16 cellular contexts compared by ENCODE assay signal in genomic region chr2:30414951-30415350, GRCh38. TPM values are rescaled to one million over a fixed set of nuclear protein-coding genes. Genes with fewer than 3 reads are reported as not detected.
DNase-seq lines count a peak whose midpoint lies in the region; ATAC-seq, FAIRE-seq and TF ChIP-seq lines count a peak whose summit lies in the region.
"Had no signal": no experiment of that assay in that cellular context is flagged by ENCODE, and none has a peak within 500 bp of the region (broad histone marks: within the 10 kb centered on the region; RNA-seq: fewer than 3 reads in every experiment).

No MANE protein-coding gene starts in this region.

- ATAC-seq in right cardiac atrium (no peak), pancreas (no peak), GM19395 (IDR thresholded peaks at IDR 0.05; ENCODE audit: unreplicated experiment) (no peak)
- ATAC-seq: GM23338 had no signal

- FAIRE-seq in pancreas (lab: Jason Lieb, UNC): peak; percentile 34
- FAIRE-seq in D721Med (lab: Jason Lieb, UNC): no peak

- intact Hi-C loops in left ventricle myocardium inferior (cut with micrococcal nuclease) (loop anchor here (5.0 to 10.0 kb wide), 2 partner anchors 60 to 178 kb away; no protein-coding TSS in a partner anchor), right cardiac atrium (cut with DNase I) (loop anchor here in 2 of 4 donors (10.0 kb wide), 1 partner anchor 180 kb away; the partner anchor contains the start of gene LBH (in 2 of the 2)), pancreas (cut with DNase I) (no loop called here)

- H3K9me3 ChIP-seq in left ventricle myocardium inferior (replicated peaks): no peaks in the 10 kb centered on the region
- H3K9me3 ChIP-seq in right cardiac atrium (ENCODE audit: control insufficient read depth, low read length): no peaks in the 10 kb centered on the region
- no peaks in the 10 kb centered on the region for H3K9me3 ChIP-seq in pancreas
- H3K9me3 ChIP-seq: BLaER1, Caco-2 had no signal

- H3K36me3 ChIP-seq in left ventricle myocardium inferior: no peaks in the 10 kb centered on the region
- H3K36me3 ChIP-seq in pancreas: no peaks in the 10 kb centered on the region
- H3K36me3 ChIP-seq: BLaER1 had no signal

- H3K4me3 ChIP-seq in left ventricle myocardium inferior (no peak overlapping the region), right cardiac atrium (ENCODE audit: low read length) (no peak overlapping the region), pancreas (no peak overlapping the region)
- H3K4me3 ChIP-seq: BLaER1, GM23338 had no signal

- WGBS in right cardiac atrium: 86% methylated on average over 2 of the region's 2 CpGs
- WGBS in pancreas, 2 donors: 96 to 97% methylated on average over 2 of the region's 2 CpGs

- H3K27me3 ChIP-seq in left ventricle myocardium inferior (ENCODE audit: low read depth) (no peaks in the 10 kb centered on the region), right cardiac atrium (ENCODE audit: control insufficient read depth, insufficient read depth) (no peaks in the 10 kb centered on the region), pancreas (no peaks in the 10 kb centered on the region)
- H3K27me3 ChIP-seq: BLaER1 had no signal

- H3K4me1 ChIP-seq in left ventricle myocardium inferior: peaks cover 60% of the 10 kb centered on the region
- H3K4me1 ChIP-seq in right cardiac atrium (ENCODE audit: control insufficient read depth, insufficient read depth, low read length): peaks cover 9% of the 10 kb centered on the region
- H3K4me1 ChIP-seq in pancreas: no peaks in the 10 kb centered on the region
- H3K4me1 ChIP-seq: BLaER1 had no signal

- H3K27ac ChIP-seq in left ventricle myocardium inferior (replicated peaks): peak overlapping the region; percentile 92
- H3K27ac ChIP-seq in right cardiac atrium (ENCODE audit: low read length): no peak overlapping the region
- no peak overlapping the region for H3K27ac ChIP-seq in pancreas
- H3K27ac ChIP-seq: 22Rv1, BLaER1 had no signal

- DNase-seq in NCI-H2171 treated with DMSO at 0.1 percent for 48 hours (lab: John Stamatoyannopoulos, UW) (peak; percentile 30), NCI-H2171 (lab: John Stamatoyannopoulos, UW) (no peak), left ventricle myocardium inferior (no peak), right cardiac atrium (no peak), fibroblast of gingiva (ENCODE audit: low read depth) (peak; percentile 54), pancreas (no peak), D721Med (ENCODE audit: insufficient read length, low spot score) (no peak)
- DNase-seq: AML-193; Caco-2; CD8-positive, alpha-beta memory T cell; DMS53; H7 had no signal

- no peak for TF ChIP-seq CTCF in left ventricle myocardium inferior (IDR thresholded peaks at IDR 0.05; ENCODE audit: borderline replicate concordance)
- no peak for TF ChIP-seq CTCF in pancreas (IDR thresholded peaks at IDR 0.05)
- TF ChIP-seq CTCF in D721Med (IDR thresholded peaks at IDR 0.05; ENCODE audit: insufficient read depth, missing control alignments): no peak

RNA-seq across cellular contexts. Expression of gene LCLAT1, which starts 32.1 kb away (rescaled TPM):
- total RNA-seq in left ventricle myocardium inferior (41.0 TPM), right cardiac atrium (10 to 100 TPM; 15.8 to 18.7 (median 16.5) TPM), pancreas (10 to 100 TPM in 4 of 6 donors, 1 to 10 TPM in 2; 6.1 to 15.0 (median 11.8) TPM)
- polyA plus RNA-seq in right cardiac atrium (5.1 TPM), pancreas (1 to 10 TPM; 2.0 to 4.3 TPM)

Comparison
In these comparisons a context has a peak if more than half of its experiments do, and no peak if none do; other contexts are left out.
1. DNase-seq: peak in NCI-H2171 treated with DMSO at 0.1 percent for 48 hours (single experiment) and fibroblast of gingiva (single experiment); none in NCI-H2171 (single experiment), left ventricle myocardium inferior (single experiment), right cardiac atrium (0 of 3), pancreas (0 of 6) and D721Med (single experiment).